24 cellular contexts compared by ENCODE assay signal in the genomic region with DNA sequence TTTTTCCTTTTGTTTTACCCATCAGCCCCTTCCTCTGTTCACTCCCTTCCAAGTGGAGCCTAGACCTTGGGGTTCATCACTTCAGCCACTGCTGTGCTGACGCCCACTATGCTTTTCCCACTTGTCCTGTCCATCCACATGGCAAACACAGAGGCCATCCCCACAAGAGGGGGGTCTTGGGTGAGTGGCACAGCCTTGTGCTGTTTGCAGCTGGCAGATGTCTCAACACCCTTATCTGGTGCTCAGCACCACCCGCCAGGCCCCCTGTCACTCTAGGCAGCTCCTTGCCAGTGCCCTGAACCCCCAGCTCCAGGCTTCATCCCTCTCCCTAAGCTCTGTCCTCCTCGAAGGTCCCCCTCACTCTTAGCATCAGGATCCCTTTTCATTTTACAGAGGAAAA.
"Had no signal": no experiment of that assay in that cellular context is flagged by ENCODE, and none has a peak within 500 bp of the region (broad histone marks: within the 10 kb centered on the region; RNA-seq: fewer than 3 reads in every experiment).

No MANE protein-coding gene starts in this region.

- H3K4me1 Mint-ChIP-seq: activated T-helper 17 cell treated with anti-CD3 and anti-CD28 coated beads, Interleukin-2, amount 50 U/mL, for 72 hours; stimulated activated memory B cell treated with anti-CD40 and anti-IgM and Interleukin-4, amounts not matched to agents 10 μg/mL and 1 μg/mL and 100 μg/mL, for 72 hours had no signal

- ATAC-seq: activated naive CD4-positive, alpha-beta T cell treated with anti-CD3 and anti-CD28 coated beads, Interleukin-2, amount 50 U/mL, for 72 hours; activated T-helper 17 cell treated with anti-CD3 and anti-CD28 coated beads, Interleukin-2, amount 50 U/mL, for 72 hours; natural killer cell; sciatic nerve; stimulated activated memory B cell treated with anti-CD40 and anti-IgM and Interleukin-4, amounts not matched to agents 10 μg/mL and 1 μg/mL and 100 μg/mL, for 72 hours; WTC11 had no signal

- H3K27ac ChIP-seq: left ventricle myocardium inferior, stomach, suprapubic skin, tibial nerve, uterus had no signal

- H3K27me3 ChIP-seq: stomach, suprapubic skin, tibial nerve, uterus had no signal

- H3K27ac Mint-ChIP-seq: activated T-helper 17 cell treated with anti-CD3 and anti-CD28 coated beads, Interleukin-2, amount 50 U/mL, for 72 hours; dendritic cell treated with granulocyte-macrophage colony-stimulating factor and Interleukin-4, amounts not matched to agents 40 ng/mL and 50 ng/mL, for 4 days; stimulated activated memory B cell treated with anti-CD40 and anti-IgM and Interleukin-4, amounts not matched to agents 10 μg/mL and 1 μg/mL and 100 μg/mL, for 72 hours; WTC11 had no signal

- H3K4me3 ChIP-seq: left ventricle myocardium inferior, stomach, suprapubic skin, tibial nerve, uterus had no signal

- H3K36me3 ChIP-seq: uterus had no signal

- DNase-seq: activated CD4-positive, alpha-beta T cell treated with anti-CD3 and anti-CD28 coated beads, Interleukin-2, amount 50 U/mL, for 4 hours; aorta; caudate nucleus; effector CD8-positive, alpha-beta T cell; foreskin melanocyte; hippocampal formation; left ventricle myocardium inferior; midbrain; natural killer cell; nucleus accumbens; small intestine; stomach; T-helper 1 cell; T-helper 9 cell had no signal

- H3K4me3 Mint-ChIP-seq: activated T-helper 17 cell treated with anti-CD3 and anti-CD28 coated beads, Interleukin-2, amount 50 U/mL, for 72 hours; brain; dendritic cell treated with granulocyte-macrophage colony-stimulating factor and Interleukin-4, amounts not matched to agents 40 ng/mL and 50 ng/mL, for 4 days; natural killer cell; stimulated activated memory B cell treated with anti-CD40 and anti-IgM and Interleukin-4, amounts not matched to agents 10 μg/mL and 1 μg/mL and 100 μg/mL, for 72 hours; WTC11 had no signal

- H3K9me3 ChIP-seq: stomach, suprapubic skin, tibial nerve, uterus had no signal

- H3K9me3 Mint-ChIP-seq: activated naive CD4-positive, alpha-beta T cell treated with anti-CD3 and anti-CD28 coated beads, Interleukin-2, amount 50 U/mL, for 72 hours; activated T-helper 17 cell treated with anti-CD3 and anti-CD28 coated beads, Interleukin-2, amount 50 U/mL, for 72 hours; natural killer cell; stimulated activated memory B cell treated with anti-CD40 and anti-IgM and Interleukin-4, amounts not matched to agents 10 μg/mL and 1 μg/mL and 100 μg/mL, for 72 hours had no signal

- H3K36me3 Mint-ChIP-seq: natural killer cell had no signal

- H3K27me3 Mint-ChIP-seq: activated T-helper 17 cell treated with anti-CD3 and anti-CD28 coated beads, Interleukin-2, amount 50 U/mL, for 72 hours; brain; dendritic cell treated with granulocyte-macrophage colony-stimulating factor and Interleukin-4, amounts not matched to agents 40 ng/mL and 50 ng/mL, for 4 days; stimulated activated memory B cell treated with anti-CD40 and anti-IgM and Interleukin-4, amounts not matched to agents 10 μg/mL and 1 μg/mL and 100 μg/mL, for 72 hours had no signal

- H3K4me1 ChIP-seq: uterus had no signal
